ENCODE assay signal across 24 cellular contexts in the genomic region with DNA sequence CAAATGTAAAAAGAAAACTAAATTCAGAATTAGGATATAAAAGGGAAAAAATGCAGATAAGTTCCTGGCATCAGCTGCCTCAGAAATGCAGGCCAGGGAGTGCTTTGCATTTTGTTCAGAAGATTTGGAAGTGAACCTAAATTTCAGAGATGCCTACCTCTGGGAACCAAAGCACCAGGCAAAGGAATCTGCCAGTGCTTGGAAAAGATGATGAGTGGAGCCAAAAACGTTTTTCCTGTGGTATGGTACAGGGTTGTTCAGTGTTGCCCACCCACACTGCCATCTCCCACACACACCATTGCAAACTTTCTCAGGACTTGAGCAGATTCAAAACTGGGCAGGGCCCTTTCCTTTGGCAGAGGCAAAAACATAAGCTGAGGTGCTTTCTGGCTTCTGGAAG.
DNase-seq lines count a peak whose midpoint lies in the region; ATAC-seq and TF ChIP-seq lines count a peak whose summit lies in the region.
"Had no signal": no experiment of that assay in that cellular context is flagged by ENCODE, and none has a peak within 500 bp of the region (broad histone marks: within the 10 kb centered on the region; RNA-seq: fewer than 3 reads in every experiment).

No MANE protein-coding gene starts in this region.

- H3K36me3 ChIP-seq in cardiac muscle cell (no peaks in the 10 kb centered on the region), heart right ventricle (no peaks in the 10 kb centered on the region)
- H3K36me3 ChIP-seq: BLaER1 treated with 17β-estradiol and CSF1 and Interleukin-3, amounts not matched to agents 10 nM and 100 nM; HAP-1 had no signal

- intact Hi-C loops in heart right ventricle (cut with DNase I), result no loop called here

- DNase-seq in cardiac muscle cell (ENCODE audit: low read depth in 1 of 2, low spot score in 1 of 2) (no peak), heart right ventricle (no peak), fibroblast of peridontal ligament (ENCODE audit: extremely low read depth) (peak; percentile 17), omental fat pad (ENCODE audit: low spot score) (no peak), activated gamma-delta T cell treated with Interleukin-2 at 50 U/mL for 16 hours (no peak), inferior parietal cortex (ENCODE audit: extremely low spot score) (no peak)
- DNase-seq: 8988T; Caco-2; CD4-positive, alpha-beta memory T cell; DMS 273 treated with DMSO at 0.1 percent for 48 hours; DND-41; Karpas-422; MV-4-11; NCI-H1105 treated with DMSO at 0.1 percent for 48 hours; NCI-H2029 treated with DMSO at 0.1 percent for 48 hours; NCI-H2171; NCI-H345; NCI-H524; NCI-H82; Right ventricle myocardium superior had no signal

- ATAC-seq in heart right ventricle, result no peak
- ATAC-seq in omental fat pad (ENCODE audit: low FRiP score), result peak; percentile 60
- ATAC-seq in HG03442 (IDR thresholded peaks at IDR 0.05; ENCODE audit: unreplicated experiment), result no peak
- ATAC-seq: GM12878 had no signal

- H3K4me1 ChIP-seq in cardiac muscle cell (ENCODE audit: low read depth), result peaks cover 43% of the 10 kb centered on the region
- no peaks in the 10 kb centered on the region for H3K4me1 ChIP-seq in heart right ventricle
- H3K4me1 ChIP-seq: HAP-1 had no signal

- H3K27ac ChIP-seq in cardiac muscle cell (peak overlapping the region; percentile 83), heart right ventricle (no peak overlapping the region)
- H3K27ac ChIP-seq: BLaER1 treated with 17β-estradiol and CSF1 and Interleukin-3, amounts not matched to agents 10 nM and 100 nM had no signal

- H3K9me3 ChIP-seq in cardiac muscle cell (ENCODE audit: low read depth) (no peaks in the 10 kb centered on the region), heart right ventricle (peaks cover 0 to 5% (median 0%) of the 10 kb centered on the region in 11 donors)
- H3K9me3 ChIP-seq: BLaER1 treated with 17β-estradiol and CSF1 and Interleukin-3, amounts not matched to agents 10 nM and 100 nM; Caco-2; HAP-1 had no signal

- H3K4me3 ChIP-seq in cardiac muscle cell (no peak overlapping the region), heart right ventricle (no peak overlapping the region)
- H3K4me3 ChIP-seq: BLaER1 treated with 17β-estradiol and CSF1 and Interleukin-3, amounts not matched to agents 10 nM and 100 nM; GM12878; HAP-1 had no signal

- 23 to 30% methylated on average over 1 of the region's 1 CpG for WGBS in heart right ventricle, 2 donors

- H3K27me3 ChIP-seq in cardiac muscle cell, result no peaks in the 10 kb centered on the region
- no peaks in the 10 kb centered on the region for H3K27me3 ChIP-seq in heart right ventricle
- H3K27me3 ChIP-seq: BLaER1 treated with 17β-estradiol and CSF1 and Interleukin-3, amounts not matched to agents 10 nM and 100 nM had no signal

- TF ChIP-seq CTCF in cardiac muscle cell (IDR thresholded peaks at IDR 0.05; ENCODE audit: low read depth, low read length) (no peak), heart right ventricle (IDR thresholded peaks at IDR 0.05) (no peak), omental fat pad (IDR thresholded peaks at IDR 0.05) (no peak)
